In genomic region chr6:99233219-99233618, GRCh38 we compare ENCODE assay signal across 16 cellular contexts.
A peak's percentile ranks its signal among the peaks of the same experiment; 100 is the strongest.
DNase-seq lines count a peak whose midpoint lies in the region; TF ChIP-seq lines count a peak whose summit lies in the region.
"Had no signal": no experiment of that assay in that cellular context is flagged by ENCODE, and none has a peak within 500 bp of the region (broad histone marks: within the 10 kb centered on the region; RNA-seq: fewer than 3 reads in every experiment).

No MANE protein-coding gene starts in this region.

- CTCF ChIA-PET in HEK293 (lab: Yijun Ruan, JAX) = no interaction called here

- intact Hi-C loops in uterus (cut with DNase I; ENCODE audit: low total_unique reads) = no loop called here

- no peak for TF ChIP-seq CTCF in HEK293 (tag by site-specific recombination; IDR thresholded peaks at IDR 0.05)
- no peak for TF ChIP-seq CTCF in uterus (IDR thresholded peaks at IDR 0.05)

- DNase-seq in NCI-H146 (lab: John Stamatoyannopoulos, UW) (peak; percentile 40), NCI-H69 (lab: John Stamatoyannopoulos, UW) (peak; percentile 19), middle frontal gyrus (ENCODE audit: extremely low spot score, low spot score) (no peak), uterus (no peak)
- DNase-seq in stimulated activated CD4-positive, alpha-beta T cell treated with anti-CD3 and anti-CD28 coated beads, Interleukin-1b, Interleukin-23, amount 100 ng/mL, for 48 hours = no peak
- DNase-seq: C1 segment of cervical spinal cord; Calu3; CD4-positive, alpha-beta memory T cell; COR-L47; DMS53; DMS79 treated with DMSO at 0.1 percent for 48 hours; GF-D8; H9; HFFc6 had no signal

- H3K4me3 ChIP-seq in HEK293 (ENCODE audit: low read depth, low read length) = no peak overlapping the region
- H3K4me3 ChIP-seq in uterus = no peak overlapping the region
- H3K4me3 ChIP-seq: GM23338 had no signal

- H3K27ac ChIP-seq in HEK293 (ENCODE audit: extremely low read depth, low read depth, low read length) (no peak overlapping the region), uterus (no peak overlapping the region)

- no peaks in the 10 kb centered on the region for H3K27me3 ChIP-seq in uterus

- no peaks in the 10 kb centered on the region for H3K4me1 ChIP-seq in HEK293 (ENCODE audit: control insufficient read depth, insufficient read depth, low read length)
- no peaks in the 10 kb centered on the region for H3K4me1 ChIP-seq in uterus

- POLR2A ChIA-PET in HEK293 (lab: Yijun Ruan, JAX) = no interaction called here

- TF ChIP-seq POLR2A in uterus (IDR thresholded peaks at IDR 0.05) = no peak

- H3K36me3 ChIP-seq in HEK293 (ENCODE audit: control insufficient read depth in 2 of 2, insufficient read depth in 1 of 2, low read length in 2 of 2) = no peaks in the 10 kb centered on the region
- no peaks in the 10 kb centered on the region for H3K36me3 ChIP-seq in uterus

- no peaks in the 10 kb centered on the region for H3K9me3 ChIP-seq in HEK293 (ENCODE audit: control insufficient read depth, insufficient read depth, low read depth, low read length)
- H3K9me3 ChIP-seq in uterus = no peaks in the 10 kb centered on the region

TF ChIP-seq in HEK293, 187 proteins besides CTCF, POLR2A, EP300 and RAD21:
- no peak for TF ChIP-seq ZNF549 (tag by site-specific recombination; IDR thresholded peaks at IDR 0.05)
- TF ChIP-seq, protein P1, sequence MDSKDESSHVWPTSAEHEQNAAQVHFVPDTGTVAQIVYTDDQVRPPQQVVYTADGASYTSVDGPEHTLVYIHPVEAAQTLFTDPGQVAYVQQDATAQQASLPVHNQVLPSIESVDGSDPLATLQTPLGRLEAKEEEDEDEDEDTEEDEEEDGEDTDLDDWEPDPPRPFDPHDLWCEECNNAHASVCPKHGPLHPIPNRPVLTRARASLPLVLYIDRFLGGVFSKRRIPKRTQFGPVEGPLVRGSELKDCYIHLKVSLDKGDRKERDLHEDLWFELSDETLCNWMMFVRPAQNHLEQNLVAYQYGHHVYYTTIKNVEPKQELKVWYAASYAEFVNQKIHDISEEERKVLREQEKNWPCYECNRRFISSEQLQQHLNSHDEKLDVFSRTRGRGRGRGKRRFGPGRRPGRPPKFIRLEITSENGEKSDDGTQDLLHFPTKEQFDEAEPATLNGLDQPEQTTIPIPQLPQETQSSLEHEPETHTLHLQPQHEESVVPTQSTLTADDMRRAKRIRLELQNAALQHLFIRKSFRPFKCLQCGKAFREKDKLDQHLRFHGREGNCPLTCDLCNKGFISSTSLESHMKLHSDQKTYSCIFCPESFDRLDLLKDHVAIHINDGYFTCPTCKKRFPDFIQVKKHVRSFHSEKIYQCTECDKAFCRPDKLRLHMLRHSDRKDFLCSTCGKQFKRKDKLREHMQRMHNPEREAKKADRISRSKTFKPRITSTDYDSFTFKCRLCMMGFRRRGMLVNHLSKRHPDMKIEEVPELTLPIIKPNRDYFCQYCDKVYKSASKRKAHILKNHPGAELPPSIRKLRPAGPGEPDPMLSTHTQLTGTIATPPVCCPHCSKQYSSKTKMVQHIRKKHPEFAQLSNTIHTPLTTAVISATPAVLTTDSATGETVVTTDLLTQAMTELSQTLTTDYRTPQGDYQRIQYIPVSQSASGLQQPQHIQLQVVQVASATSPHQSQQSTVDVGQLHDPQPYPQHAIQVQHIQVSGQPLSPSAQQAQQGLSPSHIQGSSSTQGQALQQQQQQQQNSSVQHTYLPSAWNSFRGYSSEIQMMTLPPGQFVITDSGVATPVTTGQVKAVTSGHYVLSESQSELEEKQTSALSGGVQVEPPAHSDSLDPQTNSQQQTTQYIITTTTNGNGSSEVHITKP (tag by site-specific recombination; IDR thresholded peaks at IDR 0.05) = 0 out of 2 replicates have a peak, but pooled peaks have one; percentile 30

Comparison
In these comparisons a context has a peak if more than half of its experiments do, and no peak if none do; other contexts are left out.
1. DNase-seq: peak in NCI-H146 (single experiment) and NCI-H69 (single experiment); none in middle frontal gyrus (single experiment), uterus (0 of 2) and stimulated activated CD4-positive, alpha-beta T cell treated with anti-CD3 and anti-CD28 coated beads, Interleukin-1b, Interleukin-23, amount 100 ng/mL, for 48 hours (single experiment).